In genomic region chr22:20550057-20550817, GRCh38 we compare ENCODE assay signal across 9 cellular contexts. TPM values are rescaled to one million over a fixed set of nuclear protein-coding genes. Genes with fewer than 3 reads are reported as not detected.
DNase-seq lines count a peak whose midpoint lies in the region; ATAC-seq, FAIRE-seq and TF ChIP-seq lines count a peak whose summit lies in the region.
"Had no signal": no experiment of that assay in that cellular context is flagged by ENCODE, and none has a peak within 500 bp of the region (broad histone marks: within the 10 kb centered on the region; RNA-seq: fewer than 3 reads in every experiment).

No MANE protein-coding gene starts in this region.

- H4K20me1 ChIP-seq in BLaER1: peaks cover 100% of the 10 kb centered on the region

- ATAC-seq in pancreas (no peak), GM18511 (IDR thresholded peaks at IDR 0.05; ENCODE audit: unreplicated experiment) (no peak), HG03039 (IDR thresholded peaks at IDR 0.05; ENCODE audit: unreplicated experiment) (no peak)

- peak overlapping the region; percentile 98 for H3K27ac Mint-ChIP-seq in T-helper 1 cell treated with Interleukin-12 subunit alpha and Interleukin-12 subunit beta and Interleukin-4 antibody, amounts not matched to agents 30 μg/mL and 1 μg/mL, for 36 hours

- intact Hi-C loops in pancreas (cut with DNase I): no loop called here

- H3K27me3 ChIP-seq in BLaER1 (no peaks in the 10 kb centered on the region), pancreas (no peaks in the 10 kb centered on the region)

- H3K4me3 Mint-ChIP-seq in T-helper 1 cell treated with Interleukin-12 subunit alpha and Interleukin-12 subunit beta and Interleukin-4 antibody, amounts not matched to agents 30 μg/mL and 1 μg/mL, for 36 hours: peak overlapping the region; percentile 78

- H3K36me3 Mint-ChIP-seq in T-helper 1 cell treated with Interleukin-12 subunit alpha and Interleukin-12 subunit beta and Interleukin-4 antibody, amounts not matched to agents 30 μg/mL and 1 μg/mL, for 36 hours (ENCODE audit: low read depth): peaks cover 27% of the 10 kb centered on the region

- H3K4me1 ChIP-seq in BLaER1: peaks cover 72% of the 10 kb centered on the region
- H3K4me1 ChIP-seq in pancreas: peaks cover 25 to 30% (median 25%) of the 10 kb centered on the region in 3 donors

- no peaks in the 10 kb centered on the region for H3K9me3 ChIP-seq in BLaER1
- H3K9me3 ChIP-seq in pancreas: no peaks in the 10 kb centered on the region

- DNase-seq in epithelial cell of prostate (ENCODE audit: low read depth, low spot score) (no peak), pancreas (no peak), GM12891 (ENCODE audit: insufficient read length, low spot score) (no peak), SKM-1 (lab: John Stamatoyannopoulos, UW; ENCODE audit: unreplicated experiment) (no peak)
- DNase-seq: DMS53 had no signal

- H3K4me3 ChIP-seq in BLaER1: no peak overlapping the region
- H3K4me3 ChIP-seq in pancreas: no peak overlapping the region

- H3K27ac ChIP-seq in BLaER1 (no peak overlapping the region), epithelial cell of prostate (peak overlapping the region; percentile 32), pancreas (peak overlapping the region; percentile 75 to 85 (median 83))

- peaks cover 53% of the 10 kb centered on the region for H3K4me1 Mint-ChIP-seq in T-helper 1 cell treated with Interleukin-12 subunit alpha and Interleukin-12 subunit beta and Interleukin-4 antibody, amounts not matched to agents 30 μg/mL and 1 μg/mL, for 36 hours (ENCODE audit: low read depth)

- no peak for FAIRE-seq in pancreas (lab: Jason Lieb, UNC)
- FAIRE-seq in GM12891 (lab: Jason Lieb, UNC): no peak

- no peaks in the 10 kb centered on the region for H3K27me3 Mint-ChIP-seq in T-helper 1 cell treated with Interleukin-12 subunit alpha and Interleukin-12 subunit beta and Interleukin-4 antibody, amounts not matched to agents 30 μg/mL and 1 μg/mL, for 36 hours (ENCODE audit: low read depth)

- TF ChIP-seq POLR2A in GM12891 (IDR thresholded peaks at IDR 0.05; ENCODE audit: low read depth, low read length): no peak

- no peak overlapping the region for H3K9ac ChIP-seq in BLaER1

- H3K4me2 ChIP-seq in BLaER1: peak overlapping the region; percentile 54

- H3K9me3 Mint-ChIP-seq in T-helper 1 cell treated with Interleukin-12 subunit alpha and Interleukin-12 subunit beta and Interleukin-4 antibody, amounts not matched to agents 30 μg/mL and 1 μg/mL, for 36 hours: no peaks in the 10 kb centered on the region

- H3K36me3 ChIP-seq in BLaER1 (peaks cover 64% of the 10 kb centered on the region), pancreas (no peaks in the 10 kb centered on the region)

- WGBS in pancreas, 2 donors: 89 to 94% methylated on average over 8 of the region's 8 CpGs

- TF ChIP-seq CTCF in pancreas (IDR thresholded peaks at IDR 0.05): no peak

TF ChIP-seq in GM12891, 5 proteins besides CTCF, POLR2A, EP300 and RAD21:
- TF ChIP-seq SPI1 (IDR thresholded peaks at IDR 0.05; ENCODE audit: low read depth, low read length) (no peak), POU2F2 (IDR thresholded peaks at IDR 0.05; ENCODE audit: low read depth, low read length) (no peak), TAF1 (IDR thresholded peaks at IDR 0.05; ENCODE audit: low read depth, low read length) (no peak), POLR2AphosphoS5 (IDR thresholded peaks at IDR 0.05; ENCODE audit: low read depth, low read length) (no peak), PAX5 (IDR thresholded peaks at IDR 0.05; ENCODE audit: insufficient read depth, low read length, severe bottlenecking) (no peak)

RNA-seq across cellular contexts. Expression of gene MED15, which starts 42.8 kb away (rescaled TPM):
- 10 to 100 TPM; 27.1 to 47.9 (median 35.4) TPM for total RNA-seq in pancreas
- polyA plus RNA-seq in pancreas: 10 to 100 TPM; 61.0 to 61.7 TPM
- 40.8 TPM for polyA plus RNA-seq in GM12891 (2012; ENCODE audit: low read depth, missing spikeins)

RNA-seq across cellular contexts. Expression of gene KLHL22, which starts 54.6 kb away (rescaled TPM):
- 10 to 100 TPM in 4 of 6 donors, 1 to 10 TPM in 2; 9.9 to 15.0 (median 12.4) TPM for total RNA-seq in pancreas
- polyA plus RNA-seq in pancreas: 10 to 100 TPM; 22.2 to 22.9 TPM
- polyA plus RNA-seq in GM12891 (2012; ENCODE audit: low read depth, missing spikeins): 12.0 TPM
